Comparison of ENCODE assay signal across 14 cellular contexts in the genomic region with DNA sequence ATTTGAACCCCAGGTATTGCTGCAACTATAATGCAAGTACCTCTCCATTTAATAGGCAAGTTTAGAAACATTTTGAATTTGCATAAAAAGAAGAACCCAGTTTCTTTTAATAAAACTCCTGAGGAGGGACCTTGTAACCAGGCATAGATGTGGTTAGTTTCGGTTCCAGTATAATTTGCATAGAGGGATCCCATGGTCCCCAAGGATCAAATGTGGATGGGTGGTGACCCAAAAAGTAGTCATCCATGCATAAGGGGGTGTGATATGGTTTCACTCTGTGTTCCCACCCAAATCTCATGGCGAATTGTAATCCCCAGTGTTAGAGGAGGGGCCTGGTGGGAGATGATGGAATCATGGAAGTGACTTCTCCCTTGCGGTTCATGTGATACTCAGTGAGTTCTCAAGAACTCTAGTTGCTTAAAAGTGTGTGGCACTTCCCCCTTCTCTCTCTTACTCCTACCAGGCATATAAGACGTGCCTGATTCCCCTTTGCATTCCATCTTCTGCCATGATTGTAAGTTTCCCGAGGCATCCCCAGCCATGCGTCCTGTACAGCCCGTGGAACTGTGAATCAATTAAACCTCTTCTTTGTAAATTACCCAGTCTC. TPM values are rescaled to one million over a fixed set of nuclear protein-coding genes. Genes with fewer than 3 reads are reported as not detected.
A peak's percentile ranks its signal among the peaks of the same experiment; 100 is the strongest.
DNase-seq lines count a peak whose midpoint lies in the region; ATAC-seq, FAIRE-seq and TF ChIP-seq lines count a peak whose summit lies in the region.
"Had no signal": no experiment of that assay in that cellular context is flagged by ENCODE, and none has a peak within 500 bp of the region (broad histone marks: within the 10 kb centered on the region; RNA-seq: fewer than 3 reads in every experiment).

No MANE protein-coding gene starts in this region.

- DNase-seq in mucosa of descending colon (no peak), NCI-H2029 (lab: John Stamatoyannopoulos, UW) (no peak), D721Med (ENCODE audit: insufficient read length, low spot score) (no peak), inferior parietal cortex (ENCODE audit: extremely low spot score) (no peak)
- DNase-seq in activated naive CD4-positive, alpha-beta T cell treated with Interleukin-2 at 50 U/mL for 16 hours, result no peak
- DNase-seq: activated CD8-positive, alpha-beta memory T cell treated with anti-CD3 and anti-CD28 coated beads, Interleukin-2, amount 50 U/mL, for 48 hours; amniotic stem cell; effector CD4-positive, alpha-beta T cell; IMR-90 had no signal

- intact Hi-C loops in mucosa of descending colon (cut with DNase I, micrococcal nuclease), result no loop called here

- H3K4me3 ChIP-seq in mucosa of descending colon, result no peak overlapping the region

- no peak for FAIRE-seq in D721Med (lab: Jason Lieb, UNC)
- FAIRE-seq: H54 had no signal

- no peaks in the 10 kb centered on the region for H3K4me1 ChIP-seq in mucosa of descending colon (ENCODE audit: low read depth)

- H3K9me3 ChIP-seq in mucosa of descending colon, result no peaks in the 10 kb centered on the region

- no peak for TF ChIP-seq CTCF in mucosa of descending colon (IDR thresholded peaks at IDR 0.05)
- no peak for TF ChIP-seq CTCF in D721Med (IDR thresholded peaks at IDR 0.05; ENCODE audit: insufficient read depth, missing control alignments)

- peak; percentile 73 for ATAC-seq in GM19043 (IDR thresholded peaks at IDR 0.05; ENCODE audit: low read depth, unreplicated experiment)
- ATAC-seq in HG02610 (IDR thresholded peaks at IDR 0.05; ENCODE audit: unreplicated experiment), result peak; percentile 69
- ATAC-seq in HG03442 (IDR thresholded peaks at IDR 0.05; ENCODE audit: unreplicated experiment), result peak; percentile 66
- peak; percentile 17 for ATAC-seq in mucosa of descending colon
- ATAC-seq: Panc1 had no signal

- H3K36me3 ChIP-seq in mucosa of descending colon (ENCODE audit: low read depth), result no peaks in the 10 kb centered on the region

RNA-seq across cellular contexts. Expression of gene SKA1, which starts 40.2 kb away (rescaled TPM):
- 1 to 10 TPM; 1.0 to 7.2 (median 1.0) TPM for total RNA-seq in mucosa of descending colon

RNA-seq across cellular contexts. Expression of gene CXXC1, which starts 47.2 kb away (rescaled TPM):
- 10 to 100 TPM; 80.9 to 88.8 (median 83.7) TPM for total RNA-seq in mucosa of descending colon

RNA-seq across cellular contexts. Expression of gene MBD1, which starts 53.3 kb away (rescaled TPM):
- 10 to 100 TPM; 71.4 to 90.2 (median 75.1) TPM for total RNA-seq in mucosa of descending colon

Comparison
In these comparisons a context has a peak if more than half of its experiments do, and no peak if none do; other contexts are left out.
1. ATAC-seq: peak in every context shown above with its lines; median percentile 73 in GM19043; 69 in HG02610; 66 in HG03442; 17 in mucosa of descending colon.